In the genomic region with DNA sequence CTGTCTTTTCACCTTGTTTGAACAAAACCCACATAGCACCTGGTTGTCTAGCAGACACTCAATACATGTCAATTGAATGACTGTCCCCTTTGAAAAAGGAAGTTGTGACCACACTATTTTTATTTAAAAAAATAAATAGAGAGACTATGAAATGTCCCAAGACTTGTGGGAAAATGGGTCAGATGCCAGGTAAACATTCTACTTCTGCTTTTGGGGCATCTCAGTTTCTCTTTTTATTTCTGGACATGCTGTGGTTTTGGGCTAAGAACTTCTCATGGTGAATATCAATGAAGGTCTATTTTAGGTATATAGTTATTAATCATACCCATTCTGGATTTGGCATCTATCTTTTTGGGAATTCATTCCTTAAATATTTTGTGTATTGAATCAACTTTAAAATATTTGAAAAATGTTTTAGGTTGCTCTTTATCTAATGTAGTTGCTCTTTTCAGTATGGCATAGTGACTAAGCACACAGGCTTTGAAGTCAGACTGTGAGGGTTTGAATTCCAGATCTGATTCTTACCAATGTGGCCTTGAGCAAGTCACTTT, we compare ENCODE assay signal across 11 cellular contexts. TPM values are rescaled to one million over a fixed set of nuclear protein-coding genes. Genes with fewer than 3 reads are reported as not detected.
DNase-seq lines count a peak whose midpoint lies in the region; ATAC-seq and FAIRE-seq lines count a peak whose summit lies in the region.
"Had no signal": no experiment of that assay in that cellular context is flagged by ENCODE, and none has a peak within 500 bp of the region (broad histone marks: within the 10 kb centered on the region; RNA-seq: fewer than 3 reads in every experiment).

No MANE protein-coding gene starts in this region.

- no peak for FAIRE-seq in frontal cortex (lab: Jason Lieb, UNC)
- FAIRE-seq: A204.1 had no signal

- peak; percentile 36 for ATAC-seq in HG03135 (IDR thresholded peaks at IDR 0.05; ENCODE audit: unreplicated experiment)

- peak; percentile 42 for DNase-seq in NOMO-1 treated with DMSO at 0.1 percent for 48 hours (lab: John Stamatoyannopoulos, UW; ENCODE audit: unreplicated experiment)
- no peak for DNase-seq in NOMO-1 treated with dmso at 0.1 percent for 144 hours (lab: John Stamatoyannopoulos, UW; ENCODE audit: unreplicated experiment)
- peak; percentile 14 to 74 for DNase-seq in SW 1271 (lab: John Stamatoyannopoulos, UW)
- no peak for DNase-seq in NCI-H526 (lab: John Stamatoyannopoulos, UW)
- DNase-seq in NCI-H1417 (lab: John Stamatoyannopoulos, UW): no peak
- DNase-seq in frontal cortex (ENCODE audit: low spot score in 2 of 2): no peak
- DNase-seq in iPS-NIHi11 (ENCODE audit: low spot score): no peak
- DNase-seq: activated CD4-positive, alpha-beta T cell treated with anti-CD3 and anti-CD28 coated beads, Interleukin-2, amount 50 U/mL, for 4 hours; NCI-H345 had no signal

RNA-seq across cellular contexts. Expression of gene TMEM45A, which starts 4.4 kb away (rescaled TPM):
- total RNA-seq in frontal cortex: 2.9 TPM

Comparison
In these comparisons a context has a peak if more than half of its experiments do, and no peak if none do; other contexts are left out.
1. DNase-seq: peak in NOMO-1 treated with DMSO at 0.1 percent for 48 hours (single experiment) and SW 1271 (2 of 2); none in NOMO-1 treated with dmso at 0.1 percent for 144 hours (single experiment), NCI-H526 (0 of 2), NCI-H1417 (0 of 3), frontal cortex (0 of 2) and iPS-NIHi11 (single experiment).